ENCODE assay signal across 10 cellular contexts in the genomic region with DNA sequence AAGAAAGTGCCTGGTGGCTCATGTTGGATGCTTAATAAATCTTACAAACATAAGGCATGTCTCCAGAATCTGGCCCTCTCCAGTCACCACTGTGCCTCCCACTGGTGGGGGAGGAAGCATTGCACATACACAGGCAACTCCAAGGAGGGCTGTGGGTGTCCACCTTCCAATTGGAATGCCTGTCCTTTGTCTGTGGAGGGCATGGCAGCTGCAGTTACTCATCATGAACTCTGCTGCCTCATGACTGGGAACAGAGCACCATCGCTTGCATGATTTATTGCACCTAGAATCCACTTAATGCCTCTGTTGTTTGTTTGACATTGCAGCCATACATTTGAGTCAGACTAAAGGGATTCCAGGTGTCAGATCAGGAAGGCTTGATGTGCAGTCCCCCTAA.
DNase-seq lines count a peak whose midpoint lies in the region; ATAC-seq and TF ChIP-seq lines count a peak whose summit lies in the region.
"Had no signal": no experiment of that assay in that cellular context is flagged by ENCODE, and none has a peak within 500 bp of the region (broad histone marks: within the 10 kb centered on the region; RNA-seq: fewer than 3 reads in every experiment).

No MANE protein-coding gene starts in this region.

- H3K9me2 ChIP-seq in PC-3 (replicated peaks; ENCODE audit: low read length): no peaks in the 10 kb centered on the region

- intact Hi-C loops in mammary epithelial cell (cut with micrococcal nuclease) (no loop called here), breast epithelium (cut with DNase I; ENCODE audit: low total_unique reads) (no loop called here), PC-3 (cut with micrococcal nuclease) (no loop called here), transverse colon (cut with DNase I; ENCODE audit: low total_unique reads) (loop anchor here (10.0 kb wide), 1 partner anchor 46 kb away; no protein-coding TSS in a partner anchor), esophagus muscularis mucosa (cut with DNase I) (no loop called here)

- in situ Hi-C loops in mammary epithelial cell (cut with MboI; ENCODE audit: low sequenced_read_pairs in 2 of 2) (loop anchor here (5.0 to 10.0 kb wide), 3 partner anchors 156 to 293 kb away; no protein-coding TSS in a partner anchor), transverse colon (cut with MboI; ENCODE audit: low pct_ligation_motif_present in 1 of 4, low pct_unique_long_range_greater_than_20kb in 1 of 4, low sequenced_read_pairs in 3 of 4) (loop anchor here in 3 of 4 donors (5.0 to 10.0 kb wide), 2 partner anchors 283 to 286 kb away; no protein-coding TSS in a partner anchor)

- TF ChIP-seq CTCF in mammary epithelial cell (conservative IDR thresholded peaks at IDR 0.05 in 1 of 2, IDR thresholded peaks at IDR 0.05 in 1 of 2; ENCODE audit: extremely low read depth in 1 of 2, insufficient read depth in 1 of 2, low read depth in 1 of 2, low read length in 2 of 2): no peak
- no peak for TF ChIP-seq CTCF in breast epithelium (IDR thresholded peaks at IDR 0.05)
- TF ChIP-seq CTCF in PC-3 (conservative IDR thresholded peaks at IDR 0.05; ENCODE audit: low read depth, low read length): no peak
- TF ChIP-seq CTCF in fibroblast of villous mesenchyme (IDR thresholded peaks at IDR 0.05; ENCODE audit: insufficient read depth, low read depth, low read length): no peak
- no peak for TF ChIP-seq CTCF in transverse colon (IDR thresholded peaks at IDR 0.05)
- no peak for TF ChIP-seq CTCF in esophagus muscularis mucosa (IDR thresholded peaks at IDR 0.05)

- H3K9me3 ChIP-seq in mammary epithelial cell (replicated peaks; ENCODE audit: insufficient read depth, low read length) (no peaks in the 10 kb centered on the region), breast epithelium (no peaks in the 10 kb centered on the region), PC-3 (ENCODE audit: low read length) (no peaks in the 10 kb centered on the region), transverse colon (no peaks in the 10 kb centered on the region), esophagus muscularis mucosa (no peaks in the 10 kb centered on the region)

- H3K79me2 ChIP-seq in mammary epithelial cell (ENCODE audit: insufficient read depth, low read length) (no peaks in the 10 kb centered on the region), PC-3 (ENCODE audit: low read length) (no peaks in the 10 kb centered on the region)

- H3K9ac ChIP-seq in mammary epithelial cell (ENCODE audit: insufficient read depth, low read length) (no peak overlapping the region), PC-3 (ENCODE audit: low read length) (no peak overlapping the region)

- H3K27ac ChIP-seq in mammary epithelial cell (ENCODE audit: insufficient read depth, low read depth, low read length): no peak overlapping the region
- no peak overlapping the region for H3K27ac ChIP-seq in breast epithelium
- no peak overlapping the region for H3K27ac ChIP-seq in PC-3 (ENCODE audit: low read length)
- H3K27ac ChIP-seq in transverse colon: peak overlapping the region in 3 of 4 donors; percentile 7 to 11 (median 10)
- no peak overlapping the region for H3K27ac ChIP-seq in esophagus muscularis mucosa (replicated peaks in 1 of 4)

- no peak for TF ChIP-seq POLR2A in breast epithelium (IDR thresholded peaks at IDR 0.05)
- TF ChIP-seq POLR2A in transverse colon (IDR thresholded peaks at IDR 0.05): no peak
- no peak for TF ChIP-seq POLR2A in esophagus muscularis mucosa (IDR thresholded peaks at IDR 0.05; ENCODE audit: low read depth)

- H2AFZ ChIP-seq in mammary epithelial cell (ENCODE audit: low read depth, low read length) (no peak overlapping the region), PC-3 (ENCODE audit: low read length) (no peak overlapping the region)

- no TSS peak for BruUV-seq in mammary epithelial cell (replicated peaks; lab: Mats Ljungman, UMichigan)
- BruUV-seq in PC-3 (replicated peaks; lab: Mats Ljungman, UMichigan): no TSS peak

- TF ChIP-seq EP300 in transverse colon (IDR thresholded peaks at IDR 0.05; ENCODE audit: low read depth) (no peak), esophagus muscularis mucosa (IDR thresholded peaks at IDR 0.05) (no peak)

- H3K36me3 ChIP-seq in mammary epithelial cell (ENCODE audit: insufficient read depth, low read length): no peaks in the 10 kb centered on the region
- no peaks in the 10 kb centered on the region for H3K36me3 ChIP-seq in breast epithelium
- no peaks in the 10 kb centered on the region for H3K36me3 ChIP-seq in PC-3 (ENCODE audit: low read depth, low read length)
- H3K36me3 ChIP-seq in transverse colon: no peaks in the 10 kb centered on the region
- H3K36me3 ChIP-seq in esophagus muscularis mucosa: no peaks in the 10 kb centered on the region

- dilution Hi-C loops in mammary epithelial cell (cut with HindIII; ENCODE audit: low sequenced_read_pairs): no loop called here

- WGBS in mammary epithelial cell (ENCODE audit: low coverage, missing lambda C conversion rate): 91% methylated on average over 1 of the region's 1 CpG
- 45% methylated on average over 1 of the region's 1 CpG; no CpG with 5 or more reads in 1 of the 2 donors for WGBS in transverse colon (ENCODE audit: low coverage in 1 of 2), 2 donors
- 67% methylated on average over 1 of the region's 1 CpG for WGBS in esophagus muscularis mucosa

- CTCF ChIA-PET in mammary epithelial cell (lab: Charles Lee; ENCODE audit: low non-redundant PET): no interaction called here
- CTCF ChIA-PET in PC-3 (lab: Charles Lee): no interaction called here

- H3K4me1 ChIP-seq in mammary epithelial cell (ENCODE audit: insufficient read depth, low read length): peaks cover 9% of the 10 kb centered on the region
- H3K4me1 ChIP-seq in breast epithelium: no peaks in the 10 kb centered on the region
- peaks cover 6% of the 10 kb centered on the region for H3K4me1 ChIP-seq in PC-3 (ENCODE audit: insufficient read depth, low read length)
- H3K4me1 ChIP-seq in transverse colon: peaks cover 0 to 5% (median 1%) of the 10 kb centered on the region in 4 donors
- H3K4me1 ChIP-seq in esophagus muscularis mucosa: peaks cover 21 to 29% (median 27%) of the 10 kb centered on the region in 4 donors

- H3K4me3 ChIP-seq in mammary epithelial cell (replicated peaks in 1 of 3; ENCODE audit: insufficient read depth in 1 of 3, low read depth in 2 of 3, low read length in 3 of 3) (no peak overlapping the region), breast epithelium (no peak overlapping the region), PC-3 (ENCODE audit: low read length) (no peak overlapping the region), fibroblast of villous mesenchyme (ENCODE audit: low read depth, low read length) (no peak overlapping the region), transverse colon (no peak overlapping the region), esophagus muscularis mucosa (no peak overlapping the region)

- H3K4me2 ChIP-seq in mammary epithelial cell (ENCODE audit: insufficient read depth, low read depth, low read length): no peak overlapping the region
- no peak overlapping the region for H3K4me2 ChIP-seq in PC-3 (ENCODE audit: low read length)

- POLR2A ChIA-PET in PC-3 (lab: Charles Lee; ENCODE audit: unreplicated experiment): interaction anchor here (0.5 kb wide), 1 partner anchor 10 kb away, joined by 5 read pairs; no protein-coding TSS in a partner anchor

- ATAC-seq in PC-3 (no peak), HG03520 (IDR thresholded peaks at IDR 0.05; ENCODE audit: unreplicated experiment) (no peak)
- ATAC-seq: activated CD4-positive, CD25-positive, alpha-beta regulatory T cell treated with anti-CD3 and anti-CD28 coated beads, Interleukin-2, amount 50 U/mL, for 24 hours had no signal

- no peaks in the 10 kb centered on the region for H3F3A ChIP-seq in PC-3 (ENCODE audit: low read length, unreplicated experiment)

- H3K27me3 ChIP-seq in mammary epithelial cell (ENCODE audit: insufficient read depth, low read length) (no peaks in the 10 kb centered on the region), breast epithelium (no peaks in the 10 kb centered on the region), PC-3 (ENCODE audit: low read length) (no peaks in the 10 kb centered on the region), transverse colon (no peaks in the 10 kb centered on the region), esophagus muscularis mucosa (no peaks in the 10 kb centered on the region)

- peak; percentile 39 for DNase-seq in mammary epithelial cell
- no peak for DNase-seq in breast epithelium (ENCODE audit: low spot score in 2 of 2)
- peak; percentile 22 for DNase-seq in PC-3
- peak; percentile 73 for DNase-seq in fibroblast of villous mesenchyme (ENCODE audit: low read depth)
- DNase-seq in transverse colon: no peak
- no peak for DNase-seq in activated effector memory CD4-positive, alpha-beta T cell treated with Interleukin-2 at 50 U/mL for 16 hours
- no peak for DNase-seq in esophagus muscularis mucosa (ENCODE audit: extremely low spot score)
- DNase-seq: stimulated activated CD4-positive, alpha-beta T cell treated with anti-CD3 and anti-CD28 coated beads, Interleukin-4, amount 100 ng/mL, for 1 hour had no signal

- no peaks in the 10 kb centered on the region for H4K20me1 ChIP-seq in mammary epithelial cell (ENCODE audit: insufficient read depth, low read length)
- H4K20me1 ChIP-seq in PC-3 (ENCODE audit: low read length): no peaks in the 10 kb centered on the region

Comparison
In these comparisons a context has a peak if more than half of its experiments do, and no peak if none do; other contexts are left out.
1. DNase-seq: peak in mammary epithelial cell (single experiment), PC-3 (single experiment) and fibroblast of villous mesenchyme (single experiment); none in breast epithelium (0 of 2), transverse colon (single experiment), activated effector memory CD4-positive, alpha-beta T cell treated with Interleukin-2 at 50 U/mL for 16 hours (single experiment) and esophagus muscularis mucosa (single experiment).
2. H3K27ac ChIP-seq: peak in transverse colon (3 of 4); none in mammary epithelial cell (single experiment), breast epithelium (0 of 2), PC-3 (single experiment) and esophagus muscularis mucosa (0 of 4).